Comparison of ENCODE assay signal across 1 cellular context in genomic region chr2:176638167-176639015, GRCh38.
TF ChIP-seq lines count a peak whose summit lies in the region.

No MANE protein-coding gene starts in this region.

TF ChIP-seq in HEK293, 187 proteins besides CTCF, POLR2A, EP300 and RAD21 (continued from another document):
- TF ChIP-seq BCL6B (tag by site-specific recombination; IDR thresholded peaks at IDR 0.05) (no peak), ZNF600 (tag by site-specific recombination; IDR thresholded peaks at IDR 0.05) (no peak), PRDM1 (tag by site-specific recombination; IDR thresholded peaks at IDR 0.05) (no peak), ZNF473 (tag by site-specific recombination; IDR thresholded peaks at IDR 0.05) (no peak)
